ENCODE assay signal across 1 cellular context in the genomic region with DNA sequence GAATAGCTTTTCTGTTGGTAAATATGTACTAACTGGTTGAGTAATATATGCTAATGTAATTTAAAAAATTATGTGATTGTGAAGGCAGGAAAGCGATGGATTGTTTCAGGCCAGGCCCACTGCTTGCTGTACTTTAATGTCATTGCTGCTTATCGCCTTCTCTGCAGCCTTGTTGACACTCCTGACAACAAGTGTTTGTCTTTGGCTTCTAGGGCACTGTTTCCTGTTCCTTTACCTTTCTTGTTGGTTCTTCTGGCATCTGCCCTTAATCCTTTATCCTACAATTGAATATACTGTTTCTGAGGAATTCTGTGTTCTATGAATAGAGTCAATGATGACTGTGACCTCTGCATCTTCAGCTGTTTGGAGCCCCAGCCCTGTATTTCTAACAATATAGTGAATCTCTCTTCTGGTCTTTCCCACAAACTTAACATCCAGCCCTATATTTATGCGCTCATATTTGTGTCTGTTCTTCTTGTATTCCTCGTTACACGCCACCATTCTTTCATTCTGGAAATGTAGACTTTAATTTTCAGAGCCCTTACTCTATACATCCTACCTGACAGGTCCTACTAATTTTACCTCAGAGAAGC.
TF ChIP-seq lines count a peak whose summit lies in the region.

No MANE protein-coding gene starts in this region.

TF ChIP-seq in HepG2, 621 proteins besides CTCF, POLR2A, EP300 and RAD21 (continued from another document):
- TF ChIP-seq ARID4A (CRISPR knock-in tag; IDR thresholded peaks at IDR 0.05; ENCODE audit: borderline replicate concordance) = peak; percentile 24; the same call in 1 of the 2 replicates
- peak; percentile 39; the same call in 1 of the 2 replicates for TF ChIP-seq NR2F2 (IDR thresholded peaks at IDR 0.05; ENCODE audit: borderline replicate concordance, low read depth)
- peak; percentile 50; the same call in 1 of the 2 replicates for TF ChIP-seq FOXJ3 (CRISPR knock-in tag; IDR thresholded peaks at IDR 0.05; ENCODE audit: borderline replicate concordance)
- TF ChIP-seq SOX6 (IDR thresholded peaks at IDR 0.05) = no peak
- TF ChIP-seq SOX6 (CRISPR knock-in tag; IDR thresholded peaks at IDR 0.05) = peak; percentile 23; the same call in 1 of the 2 replicates
- TF ChIP-seq, protein P1, sequence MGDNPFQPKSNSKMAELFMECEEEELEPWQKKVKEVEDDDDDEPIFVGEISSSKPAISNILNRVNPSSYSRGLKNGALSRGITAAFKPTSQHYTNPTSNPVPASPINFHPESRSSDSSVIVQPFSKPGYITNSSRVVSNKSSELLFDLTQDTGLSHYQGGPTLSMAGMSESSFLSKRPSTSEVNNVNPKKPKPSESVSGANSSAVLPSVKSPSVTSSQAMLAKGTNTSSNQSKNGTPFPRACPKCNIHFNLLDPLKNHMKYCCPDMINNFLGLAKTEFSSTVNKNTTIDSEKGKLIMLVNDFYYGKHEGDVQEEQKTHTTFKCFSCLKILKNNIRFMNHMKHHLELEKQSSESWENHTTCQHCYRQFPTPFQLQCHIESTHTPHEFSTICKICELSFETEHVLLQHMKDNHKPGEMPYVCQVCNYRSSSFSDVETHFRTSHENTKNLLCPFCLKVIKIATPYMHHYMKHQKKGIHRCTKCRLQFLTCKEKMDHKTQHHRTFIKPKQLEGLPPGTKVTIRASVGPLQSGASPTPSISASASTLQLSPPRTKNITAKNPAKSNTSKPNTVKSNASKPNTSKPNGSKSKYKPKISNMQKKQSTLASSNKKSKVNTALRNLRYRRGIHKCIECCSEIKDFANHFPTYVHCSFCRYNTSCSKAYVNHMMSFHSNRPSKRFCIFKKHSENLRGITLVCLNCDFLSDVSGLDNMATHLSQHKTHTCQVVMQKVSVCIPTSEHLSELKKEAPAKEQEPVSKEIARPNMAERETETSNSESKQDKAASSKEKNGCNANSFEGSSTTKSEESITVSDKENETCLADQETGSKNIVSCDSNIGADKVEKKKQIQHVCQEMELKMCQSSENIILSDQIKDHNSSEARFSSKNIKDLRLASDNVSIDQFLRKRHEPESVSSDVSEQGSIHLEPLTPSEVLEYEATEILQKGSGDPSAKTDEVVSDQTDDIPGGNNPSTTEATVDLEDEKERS (CRISPR knock-in tag; IDR thresholded peaks at IDR 0.05) = peak; percentile 51; the same call in 1 of the 2 replicates
- no peak for TF ChIP-seq NCOR1 (IDR thresholded peaks at IDR 0.05; ENCODE audit: borderline replicate concordance, low read length)
- peak; percentile 94 for TF ChIP-seq FOXA3 (CRISPR knock-in tag; IDR thresholded peaks at IDR 0.05)
- TF ChIP-seq, protein P2, sequence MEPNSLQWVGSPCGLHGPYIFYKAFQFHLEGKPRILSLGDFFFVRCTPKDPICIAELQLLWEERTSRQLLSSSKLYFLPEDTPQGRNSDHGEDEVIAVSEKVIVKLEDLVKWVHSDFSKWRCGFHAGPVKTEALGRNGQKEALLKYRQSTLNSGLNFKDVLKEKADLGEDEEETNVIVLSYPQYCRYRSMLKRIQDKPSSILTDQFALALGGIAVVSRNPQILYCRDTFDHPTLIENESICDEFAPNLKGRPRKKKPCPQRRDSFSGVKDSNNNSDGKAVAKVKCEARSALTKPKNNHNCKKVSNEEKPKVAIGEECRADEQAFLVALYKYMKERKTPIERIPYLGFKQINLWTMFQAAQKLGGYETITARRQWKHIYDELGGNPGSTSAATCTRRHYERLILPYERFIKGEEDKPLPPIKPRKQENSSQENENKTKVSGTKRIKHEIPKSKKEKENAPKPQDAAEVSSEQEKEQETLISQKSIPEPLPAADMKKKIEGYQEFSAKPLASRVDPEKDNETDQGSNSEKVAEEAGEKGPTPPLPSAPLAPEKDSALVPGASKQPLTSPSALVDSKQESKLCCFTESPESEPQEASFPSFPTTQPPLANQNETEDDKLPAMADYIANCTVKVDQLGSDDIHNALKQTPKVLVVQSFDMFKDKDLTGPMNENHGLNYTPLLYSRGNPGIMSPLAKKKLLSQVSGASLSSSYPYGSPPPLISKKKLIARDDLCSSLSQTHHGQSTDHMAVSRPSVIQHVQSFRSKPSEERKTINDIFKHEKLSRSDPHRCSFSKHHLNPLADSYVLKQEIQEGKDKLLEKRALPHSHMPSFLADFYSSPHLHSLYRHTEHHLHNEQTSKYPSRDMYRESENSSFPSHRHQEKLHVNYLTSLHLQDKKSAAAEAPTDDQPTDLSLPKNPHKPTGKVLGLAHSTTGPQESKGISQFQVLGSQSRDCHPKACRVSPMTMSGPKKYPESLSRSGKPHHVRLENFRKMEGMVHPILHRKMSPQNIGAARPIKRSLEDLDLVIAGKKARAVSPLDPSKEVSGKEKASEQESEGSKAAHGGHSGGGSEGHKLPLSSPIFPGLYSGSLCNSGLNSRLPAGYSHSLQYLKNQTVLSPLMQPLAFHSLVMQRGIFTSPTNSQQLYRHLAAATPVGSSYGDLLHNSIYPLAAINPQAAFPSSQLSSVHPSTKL (CRISPR knock-in tag; IDR thresholded peaks at IDR 0.05) = peak; percentile 58; the same call in 1 of the 2 replicates
- TF ChIP-seq, protein P3, sequence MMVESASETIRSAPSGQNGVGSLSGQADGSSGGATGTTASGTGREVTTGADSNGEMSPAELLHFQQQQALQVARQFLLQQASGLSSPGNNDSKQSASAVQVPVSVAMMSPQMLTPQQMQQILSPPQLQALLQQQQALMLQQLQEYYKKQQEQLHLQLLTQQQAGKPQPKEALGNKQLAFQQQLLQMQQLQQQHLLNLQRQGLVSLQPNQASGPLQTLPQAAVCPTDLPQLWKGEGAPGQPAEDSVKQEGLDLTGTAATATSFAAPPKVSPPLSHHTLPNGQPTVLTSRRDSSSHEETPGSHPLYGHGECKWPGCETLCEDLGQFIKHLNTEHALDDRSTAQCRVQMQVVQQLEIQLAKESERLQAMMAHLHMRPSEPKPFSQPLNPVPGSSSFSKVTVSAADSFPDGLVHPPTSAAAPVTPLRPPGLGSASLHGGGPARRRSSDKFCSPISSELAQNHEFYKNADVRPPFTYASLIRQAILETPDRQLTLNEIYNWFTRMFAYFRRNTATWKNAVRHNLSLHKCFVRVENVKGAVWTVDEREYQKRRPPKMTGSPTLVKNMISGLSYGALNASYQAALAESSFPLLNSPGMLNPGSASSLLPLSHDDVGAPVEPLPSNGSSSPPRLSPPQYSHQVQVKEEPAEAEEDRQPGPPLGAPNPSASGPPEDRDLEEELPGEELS (CRISPR knock-in tag; IDR thresholded peaks at IDR 0.05) = peak; percentile 88
- peak; percentile 91 for TF ChIP-seq RBM22 (optimal IDR thresholded peaks at IDR 0.05; ENCODE audit: low read length)
- 0 out of 2 replicates have a peak, but pooled peaks have one; percentile 24 for TF ChIP-seq GATA4 (IDR thresholded peaks at IDR 0.05; ENCODE audit: borderline replicate concordance, low read depth)
- TF ChIP-seq NR2F6 (IDR thresholded peaks at IDR 0.05) = peak; percentile 48; the same call in 1 of the 2 replicates
- TF ChIP-seq NR2F6 (CRISPR knock-in tag; IDR thresholded peaks at IDR 0.05) = 0 out of 2 replicates have a peak, but pooled peaks have one; percentile 24
- TF ChIP-seq ZNF609 (CRISPR knock-in tag; IDR thresholded peaks at IDR 0.05; ENCODE audit: borderline replicate concordance) = peak; percentile 61; the same call in 1 of the 2 replicates
- TF ChIP-seq HNF1A (IDR thresholded peaks at IDR 0.05; ENCODE audit: low read depth) = 0 out of 2 replicates have a peak, but pooled peaks have one; percentile 5
- TF ChIP-seq HNF1A (CRISPR knock-in tag; IDR thresholded peaks at IDR 0.05; ENCODE audit: borderline replicate concordance) = no peak
- TF ChIP-seq ZNF576 (CRISPR knock-in tag; IDR thresholded peaks at IDR 0.05) = no peak
- no peak for TF ChIP-seq TOE1 (CRISPR knock-in tag; IDR thresholded peaks at IDR 0.05)
- no peak for TF ChIP-seq ZNF343 (CRISPR knock-in tag; IDR thresholded peaks at IDR 0.05)
- 0 out of 2 replicates have a peak, but pooled peaks have one; percentile 30 for TF ChIP-seq ZNF331 (CRISPR knock-in tag; IDR thresholded peaks at IDR 0.05)
- TF ChIP-seq IRF1 (CRISPR knock-in tag; IDR thresholded peaks at IDR 0.05; ENCODE audit: low read depth) = no peak
- TF ChIP-seq ETV5 (CRISPR knock-in tag; IDR thresholded peaks at IDR 0.05; ENCODE audit: borderline replicate concordance) = peak; percentile 66
